In the genomic region with DNA sequence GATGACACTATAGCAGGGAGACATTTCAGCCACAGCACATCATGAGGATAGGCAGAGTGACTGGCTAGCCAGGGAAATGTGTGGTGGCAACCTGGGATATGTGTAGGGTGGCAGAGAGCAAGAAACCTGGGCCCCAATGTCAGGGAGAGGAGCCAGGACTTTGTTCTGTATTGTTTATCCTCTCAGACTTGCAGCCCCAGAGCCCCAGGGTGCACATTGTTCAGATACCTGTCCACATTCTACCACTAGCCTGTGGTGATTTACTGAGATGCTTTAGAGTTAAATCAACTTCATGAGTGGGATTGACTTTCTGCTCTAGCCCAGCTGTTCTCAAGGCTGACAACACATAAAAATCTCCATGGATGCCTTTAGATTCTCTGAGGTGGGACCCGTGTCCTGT, we compare ENCODE assay signal across 20 cellular contexts.
DNase-seq lines count a peak whose midpoint lies in the region; FAIRE-seq and TF ChIP-seq lines count a peak whose summit lies in the region.
"Had no signal": no experiment of that assay in that cellular context is flagged by ENCODE, and none has a peak within 500 bp of the region (broad histone marks: within the 10 kb centered on the region; RNA-seq: fewer than 3 reads in every experiment).

No MANE protein-coding gene starts in this region.

- DNase-seq in islet precursor cell = peak; percentile 69
- DNase-seq in prostate gland (ENCODE audit: low spot score) = peak; percentile 64
- no peak for DNase-seq in glutamatergic neuron
- no peak for DNase-seq in NCI-H526 treated with DMSO at 0.1 percent for 48 hours (lab: John Stamatoyannopoulos, UW)
- DNase-seq in frontal cortex (ENCODE audit: low spot score in 2 of 2) = no peak
- DNase-seq: 8988T; CD8-positive, alpha-beta T cell; COR-L47; GDM1; HCEC 1CT had no signal

- H3K9me3 ChIP-seq in prostate gland = no peaks in the 10 kb centered on the region
- H3K9me3 ChIP-seq: BLaER1 had no signal

- intact Hi-C loops in prostate gland (cut with DNase I) = no loop called here

- no peak overlapping the region for H3K4me3 ChIP-seq in prostate gland
- H3K4me3 ChIP-seq: BLaER1, GM23338 had no signal

- peak overlapping the region; percentile 20; the same call in 1 of the 2 replicates for H3K27ac ChIP-seq in C4-2B
- no peak overlapping the region for H3K27ac ChIP-seq in prostate gland
- H3K27ac ChIP-seq: BLaER1 had no signal

- H3K27me3 ChIP-seq in prostate gland (replicated peaks; ENCODE audit: insufficient read depth) = no peaks in the 10 kb centered on the region
- H3K27me3 ChIP-seq: BLaER1 had no signal

- 60% methylated on average over 1 of the region's 1 CpG for WGBS in prostate gland

- H3K27me3 Mint-ChIP-seq in glutamatergic neuron (ENCODE audit: unreplicated experiment) = peaks cover 6% of the 10 kb centered on the region

- peaks cover 6% of the 10 kb centered on the region for H3K4me1 Mint-ChIP-seq in glutamatergic neuron (ENCODE audit: low read depth, unreplicated experiment)

- H3K4me3 Mint-ChIP-seq in glutamatergic neuron (ENCODE audit: unreplicated experiment) = no peak overlapping the region
- H3K4me3 Mint-ChIP-seq: CD8-positive, alpha-beta T cell; GM23338; IgD-negative memory B cell had no signal

- no peaks in the 10 kb centered on the region for H3K36me3 ChIP-seq in prostate gland
- H3K36me3 ChIP-seq: BLaER1 had no signal

- no peaks in the 10 kb centered on the region for H3K36me3 Mint-ChIP-seq in glutamatergic neuron (ENCODE audit: unreplicated experiment)
- H3K36me3 Mint-ChIP-seq: CD8-positive, alpha-beta T cell; IgD-negative memory B cell had no signal

- TF ChIP-seq RAD21 in Ishikawa (IDR thresholded peaks at IDR 0.05; ENCODE audit: low read depth) = no peak

- peaks cover 2% of the 10 kb centered on the region for H3K9me3 Mint-ChIP-seq in glutamatergic neuron (ENCODE audit: unreplicated experiment)
- H3K9me3 Mint-ChIP-seq: CD8-positive, alpha-beta T cell; GM23338; IgD-negative memory B cell had no signal

- H3K27ac Mint-ChIP-seq in glutamatergic neuron (ENCODE audit: unreplicated experiment) = no peak overlapping the region
- H3K27ac Mint-ChIP-seq: CD8-positive, alpha-beta T cell; GM23338; IgD-negative memory B cell had no signal

- TF ChIP-seq CTCF in C4-2B (conservative IDR thresholded peaks at IDR 0.05) (no peak), prostate gland (IDR thresholded peaks at IDR 0.05) (no peak), glutamatergic neuron (IDR thresholded peaks at IDR 0.05; ENCODE audit: partially characterized antibody, unreplicated experiment) (no peak)

- FAIRE-seq in frontal cortex (lab: Jason Lieb, UNC) = no peak
- FAIRE-seq: D721Med, GM12892, GM18507, H54, HTR-8/SVneo had no signal

- H3K4me1 ChIP-seq in prostate gland (replicated peaks) = peaks cover 2% of the 10 kb centered on the region

- TF ChIP-seq EP300 in Ishikawa (IDR thresholded peaks at IDR 0.05; ENCODE audit: borderline replicate concordance) = no peak

- no peak for TF ChIP-seq POLR2A in prostate gland (IDR thresholded peaks at IDR 0.05)

TF ChIP-seq in Ishikawa, 13 proteins besides CTCF, POLR2A, EP300 and RAD21:
- TF ChIP-seq NFIC (IDR thresholded peaks at IDR 0.05) (no peak), TEAD4 (IDR thresholded peaks at IDR 0.05) (peak; percentile 76)
TF ChIP-seq in Ishikawa: peak in this region for 1.

Comparison
In these comparisons a context has a peak if more than half of its experiments do, and no peak if none do; other contexts are left out.
1. DNase-seq: peak in islet precursor cell (single experiment) and prostate gland (single experiment); none in glutamatergic neuron (single experiment), NCI-H526 treated with DMSO at 0.1 percent for 48 hours (single experiment) and frontal cortex (0 of 2).